ENCODE assay signal across 3 cellular contexts in the genomic region with DNA sequence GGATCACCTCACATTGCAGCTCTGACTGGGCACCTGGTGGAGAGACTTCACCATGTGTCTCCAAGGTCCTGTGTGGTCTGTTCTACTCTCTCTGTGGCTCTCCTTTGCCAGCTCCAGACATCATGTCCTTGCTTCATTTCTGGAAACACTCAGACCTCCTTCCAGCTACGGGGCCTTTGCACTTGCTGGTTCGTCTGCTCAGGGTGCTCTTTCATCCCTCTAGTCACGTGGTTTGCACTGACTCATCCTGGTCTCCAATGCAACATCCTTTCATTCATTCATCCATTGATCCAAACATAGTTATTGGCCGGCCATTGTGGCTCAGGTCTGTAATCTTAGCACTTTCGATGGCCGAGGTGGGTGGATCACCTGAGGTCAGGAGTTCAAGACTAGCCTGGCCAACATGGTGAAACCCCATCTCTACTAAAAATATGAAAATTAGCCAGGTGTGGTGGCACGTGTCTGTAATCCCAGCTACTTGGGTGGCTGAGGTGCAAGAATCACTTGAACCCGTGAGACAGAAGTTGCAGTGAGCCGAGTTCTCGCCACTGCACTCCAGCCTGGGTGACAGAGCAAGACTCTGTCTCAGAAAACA.
TF ChIP-seq lines count a peak whose summit lies in the region.

No MANE protein-coding gene starts in this region.

TF ChIP-seq in HepG2, 621 proteins besides CTCF, POLR2A, EP300 and RAD21 (continues in another document):
- TF ChIP-seq, protein P1, sequence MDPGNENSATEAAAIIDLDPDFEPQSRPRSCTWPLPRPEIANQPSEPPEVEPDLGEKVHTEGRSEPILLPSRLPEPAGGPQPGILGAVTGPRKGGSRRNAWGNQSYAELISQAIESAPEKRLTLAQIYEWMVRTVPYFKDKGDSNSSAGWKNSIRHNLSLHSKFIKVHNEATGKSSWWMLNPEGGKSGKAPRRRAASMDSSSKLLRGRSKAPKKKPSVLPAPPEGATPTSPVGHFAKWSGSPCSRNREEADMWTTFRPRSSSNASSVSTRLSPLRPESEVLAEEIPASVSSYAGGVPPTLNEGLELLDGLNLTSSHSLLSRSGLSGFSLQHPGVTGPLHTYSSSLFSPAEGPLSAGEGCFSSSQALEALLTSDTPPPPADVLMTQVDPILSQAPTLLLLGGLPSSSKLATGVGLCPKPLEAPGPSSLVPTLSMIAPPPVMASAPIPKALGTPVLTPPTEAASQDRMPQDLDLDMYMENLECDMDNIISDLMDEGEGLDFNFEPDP (CRISPR knock-in tag; conservative IDR thresholded peaks at IDR 0.05), result no peak
- TF ChIP-seq RAD51 (IDR thresholded peaks at IDR 0.05; ENCODE audit: borderline replicate concordance), result peak; percentile 88; the same call in 1 of the 2 replicates
- TF ChIP-seq ZEB1 (IDR thresholded peaks at IDR 0.05; ENCODE audit: insufficient replicate concordance, low read depth), result no peak
- TF ChIP-seq, protein P2, sequence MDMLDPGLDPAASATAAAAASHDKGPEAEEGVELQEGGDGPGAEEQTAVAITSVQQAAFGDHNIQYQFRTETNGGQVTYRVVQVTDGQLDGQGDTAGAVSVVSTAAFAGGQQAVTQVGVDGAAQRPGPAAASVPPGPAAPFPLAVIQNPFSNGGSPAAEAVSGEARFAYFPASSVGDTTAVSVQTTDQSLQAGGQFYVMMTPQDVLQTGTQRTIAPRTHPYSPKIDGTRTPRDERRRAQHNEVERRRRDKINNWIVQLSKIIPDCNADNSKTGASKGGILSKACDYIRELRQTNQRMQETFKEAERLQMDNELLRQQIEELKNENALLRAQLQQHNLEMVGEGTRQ (IDR thresholded peaks at IDR 0.05; ENCODE audit: low read depth, low read length), result peak; percentile 76
- TF ChIP-seq, protein P2 (CRISPR knock-in tag; IDR thresholded peaks at IDR 0.05; ENCODE audit: borderline replicate concordance), result peak; percentile 34; the same call in 1 of the 2 replicates
- TF ChIP-seq NFKB2 (CRISPR knock-in tag; IDR thresholded peaks at IDR 0.05; ENCODE audit: borderline replicate concordance), result no peak
- no peak for TF ChIP-seq RNF2 (conservative IDR thresholded peaks at IDR 0.05; ENCODE audit: low read depth)
- TF ChIP-seq, protein P3, sequence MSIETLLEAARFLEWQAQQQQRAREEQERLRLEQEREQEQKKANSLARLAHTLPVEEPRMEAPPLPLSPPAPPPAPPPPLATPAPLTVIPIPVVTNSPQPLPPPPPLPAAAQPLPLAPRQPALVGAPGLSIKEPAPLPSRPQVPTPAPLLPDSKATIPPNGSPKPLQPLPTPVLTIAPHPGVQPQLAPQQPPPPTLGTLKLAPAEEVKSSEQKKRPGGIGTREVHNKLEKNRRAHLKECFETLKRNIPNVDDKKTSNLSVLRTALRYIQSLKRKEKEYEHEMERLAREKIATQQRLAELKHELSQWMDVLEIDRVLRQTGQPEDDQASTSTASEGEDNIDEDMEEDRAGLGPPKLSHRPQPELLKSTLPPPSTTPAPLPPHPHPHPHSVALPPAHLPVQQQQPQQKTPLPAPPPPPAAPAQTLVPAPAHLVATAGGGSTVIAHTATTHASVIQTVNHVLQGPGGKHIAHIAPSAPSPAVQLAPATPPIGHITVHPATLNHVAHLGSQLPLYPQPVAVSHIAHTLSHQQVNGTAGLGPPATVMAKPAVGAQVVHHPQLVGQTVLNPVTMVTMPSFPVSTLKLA (IDR thresholded peaks at IDR 0.05), result 0 out of 2 replicates have a peak, but pooled peaks have one; percentile 18
- TF ChIP-seq, protein P4, sequence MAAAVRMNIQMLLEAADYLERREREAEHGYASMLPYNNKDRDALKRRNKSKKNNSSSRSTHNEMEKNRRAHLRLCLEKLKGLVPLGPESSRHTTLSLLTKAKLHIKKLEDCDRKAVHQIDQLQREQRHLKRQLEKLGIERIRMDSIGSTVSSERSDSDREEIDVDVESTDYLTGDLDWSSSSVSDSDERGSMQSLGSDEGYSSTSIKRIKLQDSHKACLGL (CRISPR knock-in tag; IDR thresholded peaks at IDR 0.05), result no peak

TF ChIP-seq in HEK293, 187 proteins besides CTCF, POLR2A, EP300 and RAD21:
- TF ChIP-seq, protein P5, sequence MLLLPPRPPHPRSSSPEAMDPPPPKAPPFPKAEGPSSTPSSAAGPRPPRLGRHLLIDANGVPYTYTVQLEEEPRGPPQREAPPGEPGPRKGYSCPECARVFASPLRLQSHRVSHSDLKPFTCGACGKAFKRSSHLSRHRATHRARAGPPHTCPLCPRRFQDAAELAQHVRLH (tag by site-specific recombination; IDR thresholded peaks at IDR 0.05), result no peak
- TF ChIP-seq ZNF623 (tag by site-specific recombination; IDR thresholded peaks at IDR 0.05), result peak; percentile 54
TF ChIP-seq in HEK293: peak in this region for 1.

TF ChIP-seq in GM12878, 131 proteins besides CTCF, POLR2A, EP300 and RAD21:
- no peak for TF ChIP-seq MYB (IDR thresholded peaks at IDR 0.05; ENCODE audit: borderline replicate concordance, low read depth, low read length)
- no peak for TF ChIP-seq KDM1A (IDR thresholded peaks at IDR 0.05; ENCODE audit: borderline replicate concordance)
- TF ChIP-seq RUNX3 (IDR thresholded peaks at IDR 0.05; ENCODE audit: low read length), result peak; percentile 26; the same call in 1 of the 2 replicates
- no peak for TF ChIP-seq IRF5 (IDR thresholded peaks at IDR 0.05; ENCODE audit: borderline replicate concordance)
- TF ChIP-seq NR2F1 (conservative IDR thresholded peaks at IDR 0.05), result peak; percentile 38; the same call in 1 of the 2 replicates
- TF ChIP-seq BHLHE40 (IDR thresholded peaks at IDR 0.05; ENCODE audit: borderline replicate concordance in 1 of 2, low read depth in 2 of 2, low read length in 1 of 2), result peak; percentile 42 to 78; a peak in 3 of 4 replicates
- TF ChIP-seq RAD51 (IDR thresholded peaks at IDR 0.05), result peak; percentile 68; the same call in 1 of the 2 replicates
- TF ChIP-seq, protein P6, sequence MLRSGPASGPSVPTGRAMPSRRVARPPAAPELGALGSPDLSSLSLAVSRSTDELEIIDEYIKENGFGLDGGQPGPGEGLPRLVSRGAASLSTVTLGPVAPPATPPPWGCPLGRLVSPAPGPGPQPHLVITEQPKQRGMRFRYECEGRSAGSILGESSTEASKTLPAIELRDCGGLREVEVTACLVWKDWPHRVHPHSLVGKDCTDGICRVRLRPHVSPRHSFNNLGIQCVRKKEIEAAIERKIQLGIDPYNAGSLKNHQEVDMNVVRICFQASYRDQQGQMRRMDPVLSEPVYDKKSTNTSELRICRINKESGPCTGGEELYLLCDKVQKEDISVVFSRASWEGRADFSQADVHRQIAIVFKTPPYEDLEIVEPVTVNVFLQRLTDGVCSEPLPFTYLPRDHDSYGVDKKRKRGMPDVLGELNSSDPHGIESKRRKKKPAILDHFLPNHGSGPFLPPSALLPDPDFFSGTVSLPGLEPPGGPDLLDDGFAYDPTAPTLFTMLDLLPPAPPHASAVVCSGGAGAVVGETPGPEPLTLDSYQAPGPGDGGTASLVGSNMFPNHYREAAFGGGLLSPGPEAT (IDR thresholded peaks at IDR 0.05; ENCODE audit: low read depth), result no peak
- TF ChIP-seq SIX5 (IDR thresholded peaks at IDR 0.05; ENCODE audit: low read depth, low read length, severe bottlenecking), result no peak
